Comparison of ENCODE assay signal across 1 cellular context in the genomic region with DNA sequence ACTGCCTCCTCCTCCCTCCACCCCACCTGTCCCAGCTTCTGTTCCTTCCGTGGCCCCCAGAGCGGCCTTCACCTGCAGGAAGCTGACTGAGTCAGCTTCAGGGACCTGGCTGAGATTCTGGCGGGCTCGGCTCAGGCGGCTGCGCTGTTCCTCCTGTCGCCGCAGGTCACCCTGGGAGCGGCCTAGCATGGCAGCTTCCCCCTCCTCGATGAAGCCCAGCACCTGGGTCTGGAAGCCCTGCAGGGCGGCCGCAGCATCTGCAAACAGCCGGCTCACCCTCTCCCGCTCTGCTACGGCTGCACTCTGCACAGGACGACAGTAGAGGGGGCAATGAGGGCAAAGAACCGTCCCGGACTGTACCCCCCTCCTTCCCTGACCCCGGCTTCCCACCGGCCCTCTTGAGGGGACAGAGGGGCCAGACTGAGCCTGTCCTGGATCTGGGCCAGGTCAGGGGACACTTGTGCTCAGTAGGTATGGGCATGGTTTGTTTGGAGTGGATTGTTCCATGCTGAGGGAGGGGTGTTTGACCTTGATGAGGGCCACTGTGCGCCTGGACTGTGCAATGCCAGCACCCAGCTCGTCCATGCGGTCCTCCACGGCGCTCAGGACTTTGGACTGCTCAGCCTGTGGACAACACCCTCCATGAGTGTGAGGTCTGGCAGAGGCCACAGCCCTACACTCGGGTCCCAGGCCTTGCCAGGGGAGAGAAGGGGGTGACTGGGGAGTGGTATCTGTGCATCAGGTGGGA.
TF ChIP-seq lines count a peak whose summit lies in the region.

No MANE protein-coding gene starts in this region.

TF ChIP-seq in GM23338, 12 proteins besides CTCF, POLR2A, EP300 and RAD21 (continued from another document):
- TF ChIP-seq, protein P1, sequence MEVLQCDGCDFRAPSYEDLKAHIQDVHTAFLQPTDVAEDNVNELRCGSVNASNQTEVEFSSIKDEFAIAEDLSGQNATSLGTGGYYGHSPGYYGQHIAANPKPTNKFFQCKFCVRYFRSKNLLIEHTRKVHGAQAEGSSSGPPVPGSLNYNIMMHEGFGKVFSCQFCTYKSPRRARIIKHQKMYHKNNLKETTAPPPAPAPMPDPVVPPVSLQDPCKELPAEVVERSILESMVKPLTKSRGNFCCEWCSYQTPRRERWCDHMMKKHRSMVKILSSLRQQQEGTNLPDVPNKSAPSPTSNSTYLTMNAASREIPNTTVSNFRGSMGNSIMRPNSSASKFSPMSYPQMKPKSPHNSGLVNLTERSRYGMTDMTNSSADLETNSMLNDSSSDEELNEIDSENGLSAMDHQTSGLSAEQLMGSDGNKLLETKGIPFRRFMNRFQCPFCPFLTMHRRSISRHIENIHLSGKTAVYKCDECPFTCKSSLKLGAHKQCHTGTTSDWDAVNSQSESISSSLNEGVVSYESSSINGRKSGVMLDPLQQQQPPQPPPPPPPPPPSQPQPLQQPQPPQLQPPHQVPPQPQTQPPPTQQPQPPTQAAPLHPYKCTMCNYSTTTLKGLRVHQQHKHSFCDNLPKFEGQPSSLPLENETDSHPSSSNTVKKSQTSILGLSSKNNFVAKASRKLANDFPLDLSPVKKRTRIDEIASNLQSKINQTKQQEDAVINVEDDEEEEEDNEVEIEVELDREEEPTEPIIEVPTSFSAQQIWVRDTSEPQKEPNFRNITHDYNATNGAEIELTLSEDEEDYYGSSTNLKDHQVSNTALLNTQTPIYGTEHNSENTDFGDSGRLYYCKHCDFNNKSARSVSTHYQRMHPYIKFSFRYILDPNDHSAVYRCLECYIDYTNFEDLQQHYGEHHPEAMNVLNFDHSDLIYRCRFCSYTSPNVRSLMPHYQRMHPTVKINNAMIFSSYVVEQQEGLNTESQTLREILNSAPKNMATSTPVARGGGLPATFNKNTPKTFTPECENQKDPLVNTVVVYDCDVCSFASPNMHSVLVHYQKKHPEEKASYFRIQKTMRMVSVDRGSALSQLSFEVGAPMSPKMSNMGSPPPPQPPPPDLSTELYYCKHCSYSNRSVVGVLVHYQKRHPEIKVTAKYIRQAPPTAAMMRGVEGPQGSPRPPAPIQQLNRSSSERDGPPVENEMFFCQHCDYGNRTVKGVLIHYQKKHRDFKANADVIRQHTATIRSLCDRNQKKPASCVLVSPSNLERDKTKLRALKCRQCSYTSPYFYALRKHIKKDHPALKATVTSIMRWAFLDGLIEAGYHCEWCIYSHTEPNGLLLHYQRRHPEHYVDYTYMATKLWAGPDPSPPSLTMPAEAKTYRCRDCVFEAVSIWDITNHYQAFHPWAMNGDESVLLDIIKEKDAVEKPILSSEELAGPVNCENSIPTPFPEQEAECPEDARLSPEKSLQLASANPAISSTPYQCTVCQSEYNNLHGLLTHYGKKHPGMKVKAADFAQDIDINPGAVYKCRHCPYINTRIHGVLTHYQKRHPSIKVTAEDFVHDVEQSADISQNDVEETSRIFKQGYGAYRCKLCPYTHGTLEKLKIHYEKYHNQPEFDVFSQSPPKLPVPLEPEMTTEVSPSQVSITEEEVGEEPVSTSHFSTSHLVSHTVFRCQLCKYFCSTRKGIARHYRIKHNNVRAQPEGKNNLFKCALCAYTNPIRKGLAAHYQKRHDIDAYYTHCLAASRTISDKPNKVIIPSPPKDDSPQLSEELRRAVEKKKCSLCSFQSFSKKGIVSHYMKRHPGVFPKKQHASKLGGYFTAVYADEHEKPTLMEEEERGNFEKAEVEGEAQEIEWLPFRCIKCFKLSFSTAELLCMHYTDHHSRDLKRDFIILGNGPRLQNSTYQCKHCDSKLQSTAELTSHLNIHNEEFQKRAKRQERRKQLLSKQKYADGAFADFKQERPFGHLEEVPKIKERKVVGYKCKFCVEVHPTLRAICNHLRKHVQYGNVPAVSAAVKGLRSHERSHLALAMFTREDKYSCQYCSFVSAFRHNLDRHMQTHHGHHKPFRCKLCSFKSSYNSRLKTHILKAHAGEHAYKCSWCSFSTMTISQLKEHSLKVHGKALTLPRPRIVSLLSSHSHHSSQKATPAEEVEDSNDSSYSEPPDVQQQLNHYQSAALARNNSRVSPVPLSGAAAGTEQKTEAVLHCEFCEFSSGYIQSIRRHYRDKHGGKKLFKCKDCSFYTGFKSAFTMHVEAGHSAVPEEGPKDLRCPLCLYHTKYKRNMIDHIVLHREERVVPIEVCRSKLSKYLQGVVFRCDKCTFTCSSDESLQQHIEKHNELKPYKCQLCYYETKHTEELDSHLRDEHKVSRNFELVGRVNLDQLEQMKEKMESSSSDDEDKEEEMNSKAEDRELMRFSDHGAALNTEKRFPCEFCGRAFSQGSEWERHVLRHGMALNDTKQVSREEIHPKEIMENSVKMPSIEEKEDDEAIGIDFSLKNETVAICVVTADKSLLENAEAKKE (CRISPR knock-in tag; IDR thresholded peaks at IDR 0.05), result no peak
- TF ChIP-seq STAT1 (IDR thresholded peaks at IDR 0.05; ENCODE audit: unreplicated experiment) (no peak), EZH2phosphoT487 (IDR thresholded peaks at IDR 0.05; ENCODE audit: unreplicated experiment) (no peak), POLR2AphosphoS5 (IDR thresholded peaks at IDR 0.05; ENCODE audit: low read depth) (no peak), REST (IDR thresholded peaks at IDR 0.05; ENCODE audit: unreplicated experiment) (no peak), CREB1 (CRISPR knock-in tag; IDR thresholded peaks at IDR 0.05; ENCODE audit: low read depth) (no peak)
- TF ChIP-seq, protein P2, sequence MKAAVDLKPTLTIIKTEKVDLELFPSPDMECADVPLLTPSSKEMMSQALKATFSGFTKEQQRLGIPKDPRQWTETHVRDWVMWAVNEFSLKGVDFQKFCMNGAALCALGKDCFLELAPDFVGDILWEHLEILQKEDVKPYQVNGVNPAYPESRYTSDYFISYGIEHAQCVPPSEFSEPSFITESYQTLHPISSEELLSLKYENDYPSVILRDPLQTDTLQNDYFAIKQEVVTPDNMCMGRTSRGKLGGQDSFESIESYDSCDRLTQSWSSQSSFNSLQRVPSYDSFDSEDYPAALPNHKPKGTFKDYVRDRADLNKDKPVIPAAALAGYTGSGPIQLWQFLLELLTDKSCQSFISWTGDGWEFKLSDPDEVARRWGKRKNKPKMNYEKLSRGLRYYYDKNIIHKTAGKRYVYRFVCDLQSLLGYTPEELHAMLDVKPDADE (IDR thresholded peaks at IDR 0.05), result no peak
TF ChIP-seq in GM23338: peak in this region for 0.
